24 cellular contexts compared by ENCODE assay signal in the genomic region with DNA sequence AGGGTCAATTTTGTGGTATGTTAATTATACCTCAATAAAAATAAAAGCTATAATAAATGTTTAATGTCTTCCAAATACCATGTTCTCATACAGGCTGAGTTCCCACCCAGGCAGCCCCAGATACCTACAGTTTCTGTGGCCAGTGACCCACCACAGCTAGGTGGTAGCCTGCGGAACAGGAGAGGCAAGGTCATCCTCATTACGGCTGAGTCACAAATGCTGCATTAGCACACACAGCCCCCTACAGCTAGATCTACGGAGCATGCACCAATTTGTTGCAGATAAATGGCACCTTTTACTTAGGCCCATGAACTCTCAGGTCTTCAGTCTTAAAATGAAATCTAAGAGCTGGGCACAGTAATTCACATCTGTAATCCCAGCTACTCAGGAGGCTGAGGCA. TPM values are rescaled to one million over a fixed set of nuclear protein-coding genes. Genes with fewer than 3 reads are reported as not detected.
DNase-seq lines count a peak whose midpoint lies in the region; ATAC-seq and TF ChIP-seq lines count a peak whose summit lies in the region.
"Had no signal": no experiment of that assay in that cellular context is flagged by ENCODE, and none has a peak within 500 bp of the region (broad histone marks: within the 10 kb centered on the region; RNA-seq: fewer than 3 reads in every experiment).

No MANE protein-coding gene starts in this region.

- POLR2A ChIA-PET in HEK293 (lab: Yijun Ruan, JAX): no interaction called here
- POLR2A ChIA-PET in PC-3 (lab: Charles Lee; ENCODE audit: unreplicated experiment): no interaction called here

- H3K79me2 ChIP-seq in PC-3 (ENCODE audit: low read length): peaks cover 19% of the 10 kb centered on the region

- H3K9me2 ChIP-seq in PC-3 (replicated peaks; ENCODE audit: low read length): no peaks in the 10 kb centered on the region

- H3K27me3 Mint-ChIP-seq in endodermal cell (ENCODE audit: insufficient read depth): no peaks in the 10 kb centered on the region

- H3K27ac ChIP-seq in HEK293 (ENCODE audit: extremely low read depth, low read depth, low read length): no peak overlapping the region
- no peak overlapping the region for H3K27ac ChIP-seq in PC-3 (ENCODE audit: low read length)
- H3K27ac ChIP-seq in endodermal cell (ENCODE audit: low read depth, low read length): no peak overlapping the region
- H3K27ac ChIP-seq: body of pancreas, stomach, transverse colon had no signal

- DNase-seq in PC-3: peak; percentile 41
- DNase-seq in endodermal cell: peak; percentile 68
- DNase-seq in renal cortical epithelial cell (ENCODE audit: low read depth): peak; percentile 84
- no peak for DNase-seq in amniotic stem cell (lab: John Stamatoyannopoulos, UW)
- no peak for DNase-seq in NCI-H2107 (lab: John Stamatoyannopoulos, UW)
- DNase-seq in NCI-H774 (lab: John Stamatoyannopoulos, UW): no peak
- DNase-seq: activated CD8-positive, alpha-beta memory T cell treated with anti-CD3 and anti-CD28 coated beads for 24 hours; activated naive CD4-positive, alpha-beta T cell treated with anti-CD3 and anti-CD28 coated beads, Interleukin-2, amount 10 ng/mL, durations not matched to agents 7 days and 5 days; activated T-cell treated with anti-CD3 and anti-CD28 coated beads, Interleukin-2, amount 50 U/mL, for 48 hours; AML-193; body of pancreas; DND-41; KG1; NCI-H1105 treated with DMSO at 0.1 percent for 48 hours; NCI-H510A; NK-92 treated with Interleukin-12 subunit alpha and Interleukin-12 subunit beta, amount 100 ng/mL, for 24 hours; occipital lobe; stimulated activated CD4-positive, alpha-beta T cell treated with anti-CD3 and anti-CD28 coated beads, Interleukin-4, amount 100 ng/mL, for 4 hours; stomach; T-helper 9 cell; transverse colon had no signal

- H3F3A ChIP-seq in PC-3 (ENCODE audit: low read length, unreplicated experiment): peaks cover 4% of the 10 kb centered on the region

- H3K36me3 Mint-ChIP-seq in endodermal cell (ENCODE audit: low read depth): no peaks in the 10 kb centered on the region
- H3K36me3 Mint-ChIP-seq: activated naive CD4-positive, alpha-beta T cell treated with anti-CD3 and anti-CD28 coated beads, Interleukin-2, amount 10 ng/mL, durations not matched to agents 7 days and 5 days had no signal

- no peak overlapping the region for H3K4me3 ChIP-seq in HEK293 (ENCODE audit: low read depth, low read length)
- H3K4me3 ChIP-seq in PC-3 (ENCODE audit: low read length): no peak overlapping the region
- no peak overlapping the region for H3K4me3 ChIP-seq in endodermal cell (ENCODE audit: low read length)
- H3K4me3 ChIP-seq: body of pancreas, stomach, transverse colon had no signal

- H3K9ac ChIP-seq in PC-3 (ENCODE audit: low read length) (no peak overlapping the region), endodermal cell (ENCODE audit: extremely low read depth, low read length, poor library complexity, severe bottlenecking) (no peak overlapping the region)

- no peak overlapping the region for H3K4me2 ChIP-seq in PC-3 (ENCODE audit: low read length)

- H3K4me1 ChIP-seq in HEK293 (ENCODE audit: control insufficient read depth, insufficient read depth, low read length) (peaks cover 5% of the 10 kb centered on the region), PC-3 (ENCODE audit: insufficient read depth, low read length) (peaks cover 44% of the 10 kb centered on the region), endodermal cell (ENCODE audit: control insufficient read depth, insufficient read depth, low read length) (no peaks in the 10 kb centered on the region)
- H3K4me1 ChIP-seq: body of pancreas had no signal

- H3K9me3 Mint-ChIP-seq in endodermal cell: no peaks in the 10 kb centered on the region
- H3K9me3 Mint-ChIP-seq: activated naive CD4-positive, alpha-beta T cell treated with anti-CD3 and anti-CD28 coated beads, Interleukin-2, amount 10 ng/mL, durations not matched to agents 7 days and 5 days had no signal

- H3K9me3 ChIP-seq in HEK293 (ENCODE audit: control insufficient read depth, insufficient read depth, low read depth, low read length) (no peaks in the 10 kb centered on the region), PC-3 (ENCODE audit: low read length) (no peaks in the 10 kb centered on the region), endodermal cell (ENCODE audit: control insufficient read depth, low read length) (no peaks in the 10 kb centered on the region)
- H3K9me3 ChIP-seq: body of pancreas, stomach, transverse colon had no signal

- no peaks in the 10 kb centered on the region for H4K20me1 ChIP-seq in PC-3 (ENCODE audit: low read length)

- CTCF ChIA-PET in HEK293 (lab: Yijun Ruan, JAX) (interaction anchor here (0.7 to 1.1 kb wide), 2 partner anchors 8 to 74 kb away, joined by 3 to 4 read pairs; no protein-coding TSS in a partner anchor), PC-3 (lab: Charles Lee) (interaction anchor here (0.7 kb wide), 1 partner anchor 355 kb away, joined by 3 read pairs; no protein-coding TSS in a partner anchor)

- H3K27me3 ChIP-seq in PC-3 (ENCODE audit: low read length): no peaks in the 10 kb centered on the region
- no peaks in the 10 kb centered on the region for H3K27me3 ChIP-seq in endodermal cell (ENCODE audit: control insufficient read depth, insufficient read depth, low read length, poor library complexity, severe bottlenecking)
- H3K27me3 ChIP-seq: body of pancreas, stomach, transverse colon had no signal

- H3K4me3 Mint-ChIP-seq in endodermal cell: no peak overlapping the region
- H3K4me3 Mint-ChIP-seq: activated naive CD4-positive, alpha-beta T cell treated with anti-CD3 and anti-CD28 coated beads, Interleukin-2, amount 10 ng/mL, durations not matched to agents 7 days and 5 days had no signal

- no peak overlapping the region for H2AFZ ChIP-seq in PC-3 (ENCODE audit: low read length)

- H3K4me1 Mint-ChIP-seq in endodermal cell: peaks cover 12% of the 10 kb centered on the region

- H3K36me3 ChIP-seq in HEK293 (ENCODE audit: control insufficient read depth in 2 of 2, insufficient read depth in 1 of 2, low read length in 2 of 2) (no peaks in the 10 kb centered on the region), PC-3 (ENCODE audit: low read depth, low read length) (no peaks in the 10 kb centered on the region), endodermal cell (ENCODE audit: control insufficient read depth, insufficient read depth, low read length) (no peaks in the 10 kb centered on the region)
- H3K36me3 ChIP-seq: stomach, transverse colon had no signal

- intact Hi-C loops in PC-3 (cut with micrococcal nuclease): loop anchor here (10.0 kb wide), 1 partner anchor 371 kb away; no protein-coding TSS in a partner anchor

- WGBS in endodermal cell (ENCODE audit: insufficient coverage in 1 of 2, insufficient read length in 1 of 2), 2 experiments: 76 to 87% methylated on average over 3 of the region's 3 CpGs

- H3K27ac Mint-ChIP-seq in endodermal cell: no peak overlapping the region
- H3K27ac Mint-ChIP-seq: activated naive CD4-positive, alpha-beta T cell treated with anti-CD3 and anti-CD28 coated beads, Interleukin-2, amount 10 ng/mL, durations not matched to agents 7 days and 5 days had no signal

- no peak for ATAC-seq in PC-3
- ATAC-seq: body of pancreas had no signal

- TF ChIP-seq CTCF in HEK293 (tag by site-specific recombination; IDR thresholded peaks at IDR 0.05) (no peak), PC-3 (conservative IDR thresholded peaks at IDR 0.05; ENCODE audit: low read depth, low read length) (no peak), endodermal cell (conservative IDR thresholded peaks at IDR 0.05) (peak; percentile 25)

- BruUV-seq in PC-3 (replicated peaks; lab: Mats Ljungman, UMichigan): no TSS peak

TF ChIP-seq in HEK293, 187 proteins besides CTCF, POLR2A, EP300 and RAD21:
- TF ChIP-seq, protein P1, sequence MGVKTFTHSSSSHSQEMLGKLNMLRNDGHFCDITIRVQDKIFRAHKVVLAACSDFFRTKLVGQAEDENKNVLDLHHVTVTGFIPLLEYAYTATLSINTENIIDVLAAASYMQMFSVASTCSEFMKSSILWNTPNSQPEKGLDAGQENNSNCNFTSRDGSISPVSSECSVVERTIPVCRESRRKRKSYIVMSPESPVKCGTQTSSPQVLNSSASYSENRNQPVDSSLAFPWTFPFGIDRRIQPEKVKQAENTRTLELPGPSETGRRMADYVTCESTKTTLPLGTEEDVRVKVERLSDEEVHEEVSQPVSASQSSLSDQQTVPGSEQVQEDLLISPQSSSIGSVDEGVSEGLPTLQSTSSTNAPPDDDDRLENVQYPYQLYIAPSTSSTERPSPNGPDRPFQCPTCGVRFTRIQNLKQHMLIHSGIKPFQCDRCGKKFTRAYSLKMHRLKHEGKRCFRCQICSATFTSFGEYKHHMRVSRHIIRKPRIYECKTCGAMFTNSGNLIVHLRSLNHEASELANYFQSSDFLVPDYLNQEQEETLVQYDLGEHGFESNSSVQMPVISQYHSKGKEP (tag by site-specific recombination; IDR thresholded peaks at IDR 0.05): peak; percentile 65; the same call in 1 of the 2 replicates
- TF ChIP-seq SP7 (tag by site-specific recombination; IDR thresholded peaks at IDR 0.05) (peak; percentile 40; the same call in 1 of the 2 replicates), ZNF792 (tag by site-specific recombination; IDR thresholded peaks at IDR 0.05) (no peak)
- TF ChIP-seq, protein P2, sequence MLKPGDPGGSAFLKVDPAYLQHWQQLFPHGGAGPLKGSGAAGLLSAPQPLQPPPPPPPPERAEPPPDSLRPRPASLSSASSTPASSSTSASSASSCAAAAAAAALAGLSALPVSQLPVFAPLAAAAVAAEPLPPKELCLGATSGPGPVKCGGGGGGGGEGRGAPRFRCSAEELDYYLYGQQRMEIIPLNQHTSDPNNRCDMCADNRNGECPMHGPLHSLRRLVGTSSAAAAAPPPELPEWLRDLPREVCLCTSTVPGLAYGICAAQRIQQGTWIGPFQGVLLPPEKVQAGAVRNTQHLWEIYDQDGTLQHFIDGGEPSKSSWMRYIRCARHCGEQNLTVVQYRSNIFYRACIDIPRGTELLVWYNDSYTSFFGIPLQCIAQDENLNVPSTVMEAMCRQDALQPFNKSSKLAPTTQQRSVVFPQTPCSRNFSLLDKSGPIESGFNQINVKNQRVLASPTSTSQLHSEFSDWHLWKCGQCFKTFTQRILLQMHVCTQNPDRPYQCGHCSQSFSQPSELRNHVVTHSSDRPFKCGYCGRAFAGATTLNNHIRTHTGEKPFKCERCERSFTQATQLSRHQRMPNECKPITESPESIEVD (tag by site-specific recombination; IDR thresholded peaks at IDR 0.05): 0 out of 2 replicates have a peak, but pooled peaks have one; percentile 30

RNA-seq across cellular contexts. Expression of a gene that starts 5.1 kb away (rescaled TPM):
- total RNA-seq in PC-3 (2014; rRNA removed): 0.12 and 0.47 TPM in 2 replicates
- not detected for total RNA-seq in endodermal cell
- polyA plus RNA-seq in endodermal cell (2013, experiment 1 of 2): not detected
- not detected for polyA plus RNA-seq in endodermal cell (2013, experiment 2 of 2)
- 0.10 TPM in 1 of 2 replicates, not detected in the other for total RNA-seq in renal cortical epithelial cell
- total RNA-seq: body of pancreas, fibroblast of lung, lung microvascular endothelial cell, occipital lobe, stomach, transverse colon had no signal
- polyA plus RNA-seq: fibroblast of lung had no signal

Comparison
In these comparisons a context has a peak if more than half of its experiments do, and no peak if none do; other contexts are left out.
1. DNase-seq: peak in PC-3 (single experiment), endodermal cell (single experiment) and renal cortical epithelial cell (single experiment); none in amniotic stem cell (single experiment), NCI-H2107 (single experiment) and NCI-H774 (single experiment).